Comparison of ENCODE assay signal across 8 cellular contexts in genomic region chr2:126359494-126359893, GRCh38.
DNase-seq lines count a peak whose midpoint lies in the region; ATAC-seq and TF ChIP-seq lines count a peak whose summit lies in the region.

No MANE protein-coding gene starts in this region.

- H3K27me3 Mint-ChIP-seq in Calu3 (ENCODE audit: unreplicated experiment) = no peaks in the 10 kb centered on the region

- no peaks in the 10 kb centered on the region for H3K36me3 Mint-ChIP-seq in Calu3 (ENCODE audit: insufficient read depth, unreplicated experiment)

- POLR2A ChIA-PET in OCI-LY7 (lab: Charles Lee) = no interaction called here

- BruUV-seq in OCI-LY7 (replicated peaks; lab: Mats Ljungman, UMichigan) (no TSS peak), Calu3 (replicated peaks; lab: Mats Ljungman, UMichigan) (no TSS peak)

- H2AFZ ChIP-seq in OCI-LY7 (ENCODE audit: low read length) = no peak overlapping the region

- no peaks in the 10 kb centered on the region for H3K4me1 Mint-ChIP-seq in Calu3 (ENCODE audit: low read depth, unreplicated experiment)

- intact Hi-C loops in OCI-LY7 (cut with micrococcal nuclease; ENCODE audit: unreplicated experiment) (loop anchor here (1.0 kb wide), 1 partner anchor 418 kb away; no protein-coding TSS in a partner anchor), Calu3 (cut with micrococcal nuclease; ENCODE audit: unreplicated experiment) (no loop called here)

- peak; percentile 75 for ATAC-seq in GM18498 (IDR thresholded peaks at IDR 0.05; ENCODE audit: unreplicated experiment)
- no peak for ATAC-seq in HG02763 (IDR thresholded peaks at IDR 0.05; ENCODE audit: unreplicated experiment)

- H3K4me1 ChIP-seq in OCI-LY7 (ENCODE audit: insufficient read depth, low read length, poor library complexity, severe bottlenecking) = no peaks in the 10 kb centered on the region

- no peak overlapping the region for H3K4me3 ChIP-seq in HFF-Myc (replicated peaks; ENCODE audit: low read depth, low read length)
- no peak overlapping the region for H3K4me3 ChIP-seq in OCI-LY7 (ENCODE audit: low read depth, low read length, poor library complexity, severe bottlenecking)

- TF ChIP-seq CTCF in HFF-Myc (IDR thresholded peaks at IDR 0.05; ENCODE audit: low read depth, low read length, missing control alignments) = peak; percentile 2
- TF ChIP-seq CTCF in OCI-LY7 (conservative IDR thresholded peaks at IDR 0.05; ENCODE audit: low read length) = peak; percentile 75
- TF ChIP-seq CTCF in Calu3 (IDR thresholded peaks at IDR 0.05; ENCODE audit: unreplicated experiment) = no peak

- no peak overlapping the region for H3K4me3 Mint-ChIP-seq in Calu3 (ENCODE audit: low read depth, unreplicated experiment)

- H4K20me1 ChIP-seq in OCI-LY7 (ENCODE audit: insufficient read depth, low read length) = no peaks in the 10 kb centered on the region

- H3K79me2 ChIP-seq in OCI-LY7 (ENCODE audit: insufficient read depth, low read depth, low read length) = no peaks in the 10 kb centered on the region

- no peaks in the 10 kb centered on the region for H3K36me3 ChIP-seq in OCI-LY7 (ENCODE audit: insufficient read depth, low read length)

- H3K27ac Mint-ChIP-seq in Calu3 (ENCODE audit: unreplicated experiment) = no peak overlapping the region

- CTCF ChIA-PET in OCI-LY7 (lab: Charles Lee; ENCODE audit: unreplicated experiment) (no interaction called here), Calu3 (lab: Charles Lee) (no interaction called here)

- peaks cover 14% of the 10 kb centered on the region for H3K9me3 Mint-ChIP-seq in Calu3 (ENCODE audit: low read depth, unreplicated experiment)

- no peaks in the 10 kb centered on the region for H3K9me3 ChIP-seq in OCI-LY7 (ENCODE audit: low read length)

- DNase-seq in HFF-Myc (ENCODE audit: extremely low read depth, low read depth) (no peak), OCI-LY7 (ENCODE audit: low spot score) (peak; percentile 46), kidney tubule cell (ENCODE audit: low spot score) (peak; percentile 26), Calu3 (no peak)
- no peak for DNase-seq in activated effector memory CD4-positive, alpha-beta T cell treated with Interleukin-2 at 50 U/mL for 16 hours
- no peak for DNase-seq in activated CD4-positive, CD25-positive, alpha-beta regulatory T cell treated with anti-CD3 and anti-CD28 coated beads, Interleukin-2, amount 50 U/mL, for 72 hours

- H3K4me2 ChIP-seq in OCI-LY7 (ENCODE audit: low read length) = no peak overlapping the region

- H3K27ac ChIP-seq in OCI-LY7 (ENCODE audit: low read depth, low read length, poor library complexity, severe bottlenecking) = no peak overlapping the region

- no peaks in the 10 kb centered on the region for H3K9me2 ChIP-seq in OCI-LY7 (ENCODE audit: insufficient read depth, low read length)

Comparison
In these comparisons a context has a peak if more than half of its experiments do, and no peak if none do; other contexts are left out.
1. DNase-seq: peak in OCI-LY7 (single experiment) and kidney tubule cell (single experiment); none in HFF-Myc (single experiment), activated effector memory CD4-positive, alpha-beta T cell treated with Interleukin-2 at 50 U/mL for 16 hours (single experiment), Calu3 (single experiment) and activated CD4-positive, CD25-positive, alpha-beta regulatory T cell treated with anti-CD3 and anti-CD28 coated beads, Interleukin-2, amount 50 U/mL, for 72 hours (single experiment).